ENCODE assay signal across 1 cellular context in genomic region chr17:68200689-68201424, GRCh38.
TF ChIP-seq lines count a peak whose summit lies in the region.

No MANE protein-coding gene starts in this region.

TF ChIP-seq in HepG2, 621 proteins besides CTCF, POLR2A, EP300 and RAD21 (continued from another document):
- TF ChIP-seq RNF219 (CRISPR knock-in tag; IDR thresholded peaks at IDR 0.05) (no peak), E2F1 (CRISPR knock-in tag; IDR thresholded peaks at IDR 0.05) (peak; percentile 47; the same call in 1 of the 2 replicates), ZSCAN21 (CRISPR knock-in tag; IDR thresholded peaks at IDR 0.05; ENCODE audit: borderline replicate concordance) (peak; percentile 69; the same call in 1 of the 2 replicates), SALL2 (CRISPR knock-in tag; IDR thresholded peaks at IDR 0.05) (peak; percentile 49; the same call in 1 of the 2 replicates), RCOR2 (CRISPR knock-in tag; IDR thresholded peaks at IDR 0.05) (peak; percentile 19; the same call in 1 of the 2 replicates), ZMYM4 (CRISPR knock-in tag; IDR thresholded peaks at IDR 0.05) (peak; percentile 80; the same call in 1 of the 2 replicates), HES4 (CRISPR knock-in tag; IDR thresholded peaks at IDR 0.05; ENCODE audit: borderline replicate concordance) (no peak; the same call in 1 of the 2 replicates), PRPF4 (IDR thresholded peaks at IDR 0.05; ENCODE audit: low read depth, low read length, poor library complexity, severe bottlenecking) (no peak), ZFP82 (CRISPR knock-in tag; IDR thresholded peaks at IDR 0.05; ENCODE audit: borderline replicate concordance) (no peak), REPIN1 (CRISPR knock-in tag; IDR thresholded peaks at IDR 0.05; ENCODE audit: borderline replicate concordance, low read depth) (peak; percentile 92), FOXP1 (IDR thresholded peaks at IDR 0.05) (no peak), FOXP1 (CRISPR knock-in tag; IDR thresholded peaks at IDR 0.05) (no peak), ZNF766 (CRISPR knock-in tag; IDR thresholded peaks at IDR 0.05; ENCODE audit: borderline replicate concordance) (no peak; the same call in 1 of the 2 replicates), ZNF605 (CRISPR knock-in tag; IDR thresholded peaks at IDR 0.05) (peak; percentile 63), ZNF281 (CRISPR knock-in tag; IDR thresholded peaks at IDR 0.05; ENCODE audit: borderline replicate concordance) (no peak), NR0B2 (CRISPR knock-in tag; IDR thresholded peaks at IDR 0.05) (no peak; the same call in 1 of the 2 replicates), ZBTB44 (CRISPR knock-in tag; IDR thresholded peaks at IDR 0.05) (no peak), MXI1 (IDR thresholded peaks at IDR 0.05; ENCODE audit: borderline replicate concordance, low read depth, low read length) (no peak), SIN3A (IDR thresholded peaks at IDR 0.05; ENCODE audit: borderline replicate concordance, low read depth, low read length) (peak; percentile 57; the same call in 1 of the 2 replicates), DMAP1 (CRISPR knock-in tag; IDR thresholded peaks at IDR 0.05) (0 out of 2 replicates have a peak, but pooled peaks have one; percentile 21), HMGA1 (CRISPR knock-in tag; conservative IDR thresholded peaks at IDR 0.05) (no peak), KAT2B (IDR thresholded peaks at IDR 0.05; ENCODE audit: borderline replicate concordance, low read depth, low read length) (no peak), GFI1 (CRISPR knock-in tag; IDR thresholded peaks at IDR 0.05; ENCODE audit: borderline replicate concordance) (no peak), TBP (CRISPR knock-in tag; IDR thresholded peaks at IDR 0.05) (no peak), FUBP1 (CRISPR knock-in tag; IDR thresholded peaks at IDR 0.05; ENCODE audit: borderline replicate concordance) (no peak), MXD1 (CRISPR knock-in tag; IDR thresholded peaks at IDR 0.05) (peak; percentile 72; the same call in 1 of the 2 replicates), RBAK (CRISPR knock-in tag; IDR thresholded peaks at IDR 0.05) (no peak), ZNF737 (CRISPR knock-in tag; IDR thresholded peaks at IDR 0.05; ENCODE audit: borderline replicate concordance) (no peak; the same call in 1 of the 2 replicates), TAF1 (CRISPR knock-in tag; IDR thresholded peaks at IDR 0.05) (no peak)
